Comparison of ENCODE assay signal across 20 cellular contexts in genomic region chr16:85485379-85485778, GRCh38.
DNase-seq lines count a peak whose midpoint lies in the region; ATAC-seq and TF ChIP-seq lines count a peak whose summit lies in the region.
"Had no signal": no experiment of that assay in that cellular context is flagged by ENCODE, and none has a peak within 500 bp of the region (broad histone marks: within the 10 kb centered on the region; RNA-seq: fewer than 3 reads in every experiment).

No MANE protein-coding gene starts in this region.

- no peaks in the 10 kb centered on the region for H4K20me1 ChIP-seq in BLaER1

- H3K27ac ChIP-seq in BLaER1 (peak overlapping the region; percentile 90), right atrium auricular region (no peak overlapping the region)
- H3K27ac ChIP-seq: RWPE1 had no signal

- H3K4me2 ChIP-seq in BLaER1, result peak overlapping the region; percentile 95

- peaks cover 71% of the 10 kb centered on the region for H3K4me1 Mint-ChIP-seq in brain
- H3K4me1 Mint-ChIP-seq in effector memory CD8-positive, alpha-beta T cell (ENCODE audit: low read depth in 2 of 2), result no peaks in the 10 kb centered on the region
- H3K4me1 Mint-ChIP-seq: activated CD4-positive, alpha-beta T cell treated with anti-CD3 and anti-CD28 coated beads, Interleukin-2, amount 10 ng/mL, durations not matched to agents 7 days and 5 days; CD4-positive, alpha-beta memory T cell; immature natural killer cell; stimulated activated naive CD8-positive, alpha-beta T cell treated with anti-CD3 and anti-CD28 coated beads, Interleukin-15, amount 100 ng/mL, for 72 hours had no signal

- H3K4me3 Mint-ChIP-seq in brain, result peak overlapping the region in 2 of 5 experiments; percentile 61 to 62
- no peak overlapping the region for H3K4me3 Mint-ChIP-seq in effector memory CD8-positive, alpha-beta T cell
- H3K4me3 Mint-ChIP-seq: activated CD4-positive, alpha-beta T cell treated with anti-CD3 and anti-CD28 coated beads, Interleukin-2, amount 10 ng/mL, durations not matched to agents 7 days and 5 days; CD4-positive, alpha-beta memory T cell; endodermal cell; immature natural killer cell; stimulated activated naive CD8-positive, alpha-beta T cell treated with anti-CD3 and anti-CD28 coated beads, Interleukin-15, amount 100 ng/mL, for 72 hours had no signal

- peaks cover 100% of the 10 kb centered on the region for H3K4me1 ChIP-seq in BLaER1
- peaks cover 0 to 3% of the 10 kb centered on the region in 2 donors for H3K4me1 ChIP-seq in right atrium auricular region

- no peak for ATAC-seq in HG02623 (IDR thresholded peaks at IDR 0.05; ENCODE audit: unreplicated experiment)
- no peak for ATAC-seq in effector memory CD8-positive, alpha-beta T cell (replicated peaks)
- ATAC-seq: HCT116; stimulated activated naive CD8-positive, alpha-beta T cell treated with anti-CD3 and anti-CD28 coated beads, Interleukin-15, amount 100 ng/mL, for 72 hours had no signal

- H3K27ac Mint-ChIP-seq in brain, result peak overlapping the region in 3 of 5 experiments; percentile 82 to 90 (median 87)
- no peak overlapping the region for H3K27ac Mint-ChIP-seq in effector memory CD8-positive, alpha-beta T cell
- H3K27ac Mint-ChIP-seq: endodermal cell; stimulated activated naive CD8-positive, alpha-beta T cell treated with anti-CD3 and anti-CD28 coated beads, Interleukin-15, amount 100 ng/mL, for 72 hours had no signal

- no peaks in the 10 kb centered on the region for H3K36me3 Mint-ChIP-seq in brain
- no peaks in the 10 kb centered on the region for H3K36me3 Mint-ChIP-seq in effector memory CD8-positive, alpha-beta T cell (ENCODE audit: insufficient read depth)
- H3K36me3 Mint-ChIP-seq: CD4-positive, alpha-beta memory T cell; immature natural killer cell had no signal

- no peak overlapping the region for H3K4me3 ChIP-seq in BLaER1
- no peak overlapping the region for H3K4me3 ChIP-seq in right atrium auricular region
- H3K4me3 ChIP-seq: lower lobe of right lung, upper lobe of left lung had no signal

- peak overlapping the region; percentile 54 for H3K9ac ChIP-seq in BLaER1

- H3K9me3 ChIP-seq in BLaER1, result no peaks in the 10 kb centered on the region
- H3K9me3 ChIP-seq in right atrium auricular region, result no peaks in the 10 kb centered on the region
- H3K9me3 ChIP-seq: lower lobe of right lung, upper lobe of left lung had no signal

- TF ChIP-seq CTCF in brain (conservative IDR thresholded peaks at IDR 0.05), result no peak
- no peak for TF ChIP-seq CTCF in right atrium auricular region (IDR thresholded peaks at IDR 0.05)

- no peaks in the 10 kb centered on the region for H3K27me3 ChIP-seq in BLaER1
- H3K27me3 ChIP-seq in right atrium auricular region, result no peaks in the 10 kb centered on the region
- H3K27me3 ChIP-seq: upper lobe of left lung had no signal

- peaks cover 0 to 2% (median 0%) of the 10 kb centered on the region in 5 experiments for H3K9me3 Mint-ChIP-seq in brain
- no peaks in the 10 kb centered on the region for H3K9me3 Mint-ChIP-seq in effector memory CD8-positive, alpha-beta T cell
- H3K9me3 Mint-ChIP-seq: activated CD4-positive, alpha-beta T cell treated with anti-CD3 and anti-CD28 coated beads, Interleukin-2, amount 10 ng/mL, durations not matched to agents 7 days and 5 days; endodermal cell; immature natural killer cell; stimulated activated naive CD8-positive, alpha-beta T cell treated with anti-CD3 and anti-CD28 coated beads, Interleukin-15, amount 100 ng/mL, for 72 hours had no signal

- DNase-seq in G401 (ENCODE audit: low spot score) (peak; percentile 83), NCI-H2171 (lab: John Stamatoyannopoulos, UW) (peak; percentile 92), NCI-H1048 (lab: John Stamatoyannopoulos, UW) (no peak), right atrium auricular region (ENCODE audit: low spot score) (no peak)
- DNase-seq in effector memory CD8-positive, alpha-beta T cell, result no peak
- DNase-seq: activated CD4-positive, alpha-beta T cell treated with anti-CD3 and anti-CD28 coated beads, Interleukin-2, amount 10 ng/mL, durations not matched to agents 7 days and 5 days; CD4-positive, alpha-beta memory T cell; endodermal cell; immature natural killer cell; KBM-7; lower lobe of right lung; stimulated activated CD4-positive, alpha-beta T cell treated with anti-CD3 and anti-CD28 coated beads, Interleukin-1b, Interleukin-23, amount 100 ng/mL, for 48 hours; stimulated activated naive CD8-positive, alpha-beta T cell treated with anti-CD3 and anti-CD28 coated beads, Interleukin-15, amount 100 ng/mL, for 72 hours; SW 1271 had no signal

- H3K27me3 Mint-ChIP-seq in brain, result peaks cover 8% of the 10 kb centered on the region
- peaks cover 7 to 29% of the 10 kb centered on the region in 2 donors for H3K27me3 Mint-ChIP-seq in effector memory CD8-positive, alpha-beta T cell
- H3K27me3 Mint-ChIP-seq: activated CD4-positive, alpha-beta T cell treated with anti-CD3 and anti-CD28 coated beads, Interleukin-2, amount 10 ng/mL, durations not matched to agents 7 days and 5 days; CD4-positive, alpha-beta memory T cell; stimulated activated naive CD8-positive, alpha-beta T cell treated with anti-CD3 and anti-CD28 coated beads, Interleukin-15, amount 100 ng/mL, for 72 hours had no signal

- H3K36me3 ChIP-seq in BLaER1 (no peaks in the 10 kb centered on the region), right atrium auricular region (no peaks in the 10 kb centered on the region)
- H3K36me3 ChIP-seq: lower lobe of right lung, upper lobe of left lung had no signal

- in situ Hi-C loops in G401 (cut with HindIII; ENCODE audit: low sequenced_read_pairs), result no loop called here

Comparison
In these comparisons a context has a peak if more than half of its experiments do, and no peak if none do; other contexts are left out.
1. DNase-seq: peak in G401 (single experiment) and NCI-H2171 (single experiment); none in NCI-H1048 (single experiment), effector memory CD8-positive, alpha-beta T cell (0 of 3) and right atrium auricular region (single experiment).
2. H3K27ac Mint-ChIP-seq: peak in brain (3 of 5); none in effector memory CD8-positive, alpha-beta T cell (0 of 2).